13 cellular contexts compared by ENCODE assay signal in genomic region chr6:136751991-136752390, GRCh38. TPM values are rescaled to one million over a fixed set of nuclear protein-coding genes. Genes with fewer than 3 reads are reported as not detected.
DNase-seq lines count a peak whose midpoint lies in the region; ATAC-seq, FAIRE-seq and TF ChIP-seq lines count a peak whose summit lies in the region.
"Had no signal": no experiment of that assay in that cellular context is flagged by ENCODE, and none has a peak within 500 bp of the region (broad histone marks: within the 10 kb centered on the region; RNA-seq: fewer than 3 reads in every experiment).

No MANE protein-coding gene starts in this region.

- H3K4me1 ChIP-seq in naive thymus-derived CD4-positive, alpha-beta T cell (ENCODE audit: control insufficient read depth in 2 of 2, insufficient read depth in 2 of 2, low read length in 2 of 2), result peaks cover 37 to 51% of the 10 kb centered on the region in 2 donors
- H3K4me1 ChIP-seq: Caco-2 had no signal

- CTCF ChIA-PET in activated CD8-positive, alpha-beta T cell treated with anti-CD3 and anti-CD28 coated beads for 36 hours (lab: Charles Lee), result interaction anchor here (0.7 to 2.5 kb wide), 5 partner anchors 9 to 106 kb away, joined by 3 to 16 read pairs (median 3); partner anchors contain the start of gene MAP3K5
- CTCF ChIA-PET in naive thymus-derived CD4-positive, alpha-beta T cell (lab: Charles Lee), result interaction anchor here (1.4 to 3.1 kb wide), 2 partner anchors 12 to 40 kb away, joined by 4 to 16 read pairs; partner anchors contain the start of gene MAP3K5

- H3K27ac ChIP-seq in naive thymus-derived CD4-positive, alpha-beta T cell (ENCODE audit: low read depth, low read length), result peak overlapping the region; percentile 60

- peak; percentile 18 for ATAC-seq in activated CD8-positive, alpha-beta T cell treated with anti-CD3 and anti-CD28 coated beads for 36 hours
- ATAC-seq in naive thymus-derived CD4-positive, alpha-beta T cell, result no peak
- ATAC-seq in GM19351 (IDR thresholded peaks at IDR 0.05; ENCODE audit: unreplicated experiment) (no peak), HG03520 (IDR thresholded peaks at IDR 0.05; ENCODE audit: unreplicated experiment) (no peak)

- DNase-seq in CD14-positive monocyte (ENCODE audit: low spot score) (no peak), GM19239 (ENCODE audit: insufficient read length, low spot score) (no peak), NCI-H2171 treated with DMSO at 0.1 percent for 48 hours (lab: John Stamatoyannopoulos, UW) (no peak), D341Med (ENCODE audit: low spot score) (no peak)
- DNase-seq in activated CD8-positive, alpha-beta T cell treated with anti-CD3 and anti-CD28 coated beads for 36 hours, result no peak
- DNase-seq in naive thymus-derived CD4-positive, alpha-beta T cell, result no peak
- DNase-seq: Caco-2; H7; midbrain; NCI-H69; stimulated activated CD4-positive, alpha-beta T cell treated with anti-CD3 and anti-CD28 coated beads, Interleukin-12 subunit alpha, Interleukin-12 subunit beta, amount 100 ng/mL, for 4 hours had no signal

- TF ChIP-seq CTCF in CD14-positive monocyte (IDR thresholded peaks at IDR 0.05), result no peak
- no peak for TF ChIP-seq CTCF in activated CD8-positive, alpha-beta T cell treated with anti-CD3 and anti-CD28 coated beads for 36 hours (IDR thresholded peaks at IDR 0.05)

- H3K27me3 Mint-ChIP-seq in CD14-positive monocyte (ENCODE audit: low read depth in 3 of 3), result peaks cover 0 to 2% (median 1%) of the 10 kb centered on the region in 3 donors
- no peaks in the 10 kb centered on the region for H3K27me3 Mint-ChIP-seq in activated CD8-positive, alpha-beta T cell treated with anti-CD3 and anti-CD28 coated beads for 36 hours
- no peaks in the 10 kb centered on the region for H3K27me3 Mint-ChIP-seq in naive thymus-derived CD4-positive, alpha-beta T cell

- FAIRE-seq in GM19239 (lab: Jason Lieb, UNC), result peak; percentile 61

- no peaks in the 10 kb centered on the region for H3K36me3 ChIP-seq in naive thymus-derived CD4-positive, alpha-beta T cell (ENCODE audit: control insufficient read depth in 2 of 3, insufficient read depth in 3 of 3, low read length in 3 of 3)

- H3K36me3 Mint-ChIP-seq in CD14-positive monocyte, result peaks cover 6 to 7% of the 10 kb centered on the region in 2 donors
- H3K36me3 Mint-ChIP-seq in activated CD8-positive, alpha-beta T cell treated with anti-CD3 and anti-CD28 coated beads for 36 hours (ENCODE audit: low read depth), result no peaks in the 10 kb centered on the region
- H3K36me3 Mint-ChIP-seq in naive thymus-derived CD4-positive, alpha-beta T cell, result peaks cover 0 to 20% (median 4%) of the 10 kb centered on the region in 5 donors

- POLR2A ChIA-PET in activated CD8-positive, alpha-beta T cell treated with anti-CD3 and anti-CD28 coated beads for 36 hours (lab: Charles Lee), result interaction anchor here (1.0 to 2.8 kb wide), 2 partner anchors 9 to 40 kb away, joined by 3 to 12 read pairs; partner anchors contain the start of gene MAP3K5
- POLR2A ChIA-PET in naive thymus-derived CD4-positive, alpha-beta T cell (lab: Charles Lee), result interaction anchor here (2.0 to 6.1 kb wide), 4 partner anchors 12 to 40 kb away, joined by 5 to 33 read pairs (median 16); partner anchors contain the start of gene MAP3K5

- H3K27ac Mint-ChIP-seq in CD14-positive monocyte, result peak overlapping the region; percentile 84 to 95 (median 89)
- peak overlapping the region; percentile 86 for H3K27ac Mint-ChIP-seq in activated CD8-positive, alpha-beta T cell treated with anti-CD3 and anti-CD28 coated beads for 36 hours
- H3K27ac Mint-ChIP-seq in naive thymus-derived CD4-positive, alpha-beta T cell, result peak overlapping the region; percentile 79 to 98 (median 93)

- H3K4me1 Mint-ChIP-seq in CD14-positive monocyte, result peaks cover 71% of the 10 kb centered on the region
- peaks cover 61% of the 10 kb centered on the region for H3K4me1 Mint-ChIP-seq in activated CD8-positive, alpha-beta T cell treated with anti-CD3 and anti-CD28 coated beads for 36 hours (ENCODE audit: low read depth)
- peaks cover 57 to 88% (median 66%) of the 10 kb centered on the region in 7 donors for H3K4me1 Mint-ChIP-seq in naive thymus-derived CD4-positive, alpha-beta T cell

- H3K9me3 Mint-ChIP-seq in CD14-positive monocyte, result peaks cover 0 to 5% (median 0%) of the 10 kb centered on the region in 7 donors
- no peaks in the 10 kb centered on the region for H3K9me3 Mint-ChIP-seq in activated CD8-positive, alpha-beta T cell treated with anti-CD3 and anti-CD28 coated beads for 36 hours
- peaks cover 0 to 7% (median 0%) of the 10 kb centered on the region in 11 donors for H3K9me3 Mint-ChIP-seq in naive thymus-derived CD4-positive, alpha-beta T cell

- no peaks in the 10 kb centered on the region for H3K9me3 ChIP-seq in naive thymus-derived CD4-positive, alpha-beta T cell (ENCODE audit: control insufficient read depth in 2 of 3, low read length in 3 of 3)
- H3K9me3 ChIP-seq: Caco-2 had no signal

- H3K4me3 ChIP-seq in naive thymus-derived CD4-positive, alpha-beta T cell (ENCODE audit: low read length), result peak overlapping the region; percentile 37

- intact Hi-C loops in CD14-positive monocyte (cut with micrococcal nuclease), result loop anchor here (5.0 kb wide), 1 partner anchor 40 kb away; the partner anchor contains the start of gene MAP3K5 (in 2 of the 2)
- intact Hi-C loops in activated CD8-positive, alpha-beta T cell treated with anti-CD3 and anti-CD28 coated beads for 36 hours (cut with micrococcal nuclease), result loop anchor here (5.0 kb wide), 1 partner anchor 35 kb away; no protein-coding TSS in a partner anchor
- intact Hi-C loops in naive thymus-derived CD4-positive, alpha-beta T cell (cut with micrococcal nuclease), result loop anchor here (1.0 to 5.0 kb wide), 7 partner anchors 13 to 1355 kb away; partner anchors contain the start of genes BCLAF1 (in 1 of the 2), MAP3K5 (in 1 of the 2) and PERP (in 1 of the 2)

- no peaks in the 10 kb centered on the region for H3K27me3 ChIP-seq in naive thymus-derived CD4-positive, alpha-beta T cell (ENCODE audit: control insufficient read depth in 2 of 2, insufficient read depth in 2 of 2, low read length in 2 of 2)

- peak overlapping the region; percentile 1 to 75 for H3K4me3 Mint-ChIP-seq in CD14-positive monocyte
- H3K4me3 Mint-ChIP-seq in activated CD8-positive, alpha-beta T cell treated with anti-CD3 and anti-CD28 coated beads for 36 hours, result peak overlapping the region; percentile 36
- H3K4me3 Mint-ChIP-seq in naive thymus-derived CD4-positive, alpha-beta T cell, result peak overlapping the region; percentile 22 to 87 (median 72)

RNA-seq across cellular contexts. Expression of gene MAP3K5, which starts 40.3 kb away (rescaled TPM):
- polyA plus RNA-seq in CD14-positive monocyte, result 10 to 100 TPM in 1 of 2 donors, 1 to 10 TPM in 1; 9.6 to 11.1 TPM
- 1 to 10 TPM; 4.4 to 4.6 TPM for total RNA-seq in activated CD8-positive, alpha-beta T cell treated with anti-CD3 and anti-CD28 coated beads for 36 hours
- 10 to 100 TPM; 12.9 to 32.5 (median 14.0) TPM for total RNA-seq in naive thymus-derived CD4-positive, alpha-beta T cell
- polyA plus RNA-seq in naive thymus-derived CD4-positive, alpha-beta T cell, result 1 to 10 TPM; 2.6 to 3.6 TPM
